ENCODE assay signal across 8 cellular contexts in the genomic region with DNA sequence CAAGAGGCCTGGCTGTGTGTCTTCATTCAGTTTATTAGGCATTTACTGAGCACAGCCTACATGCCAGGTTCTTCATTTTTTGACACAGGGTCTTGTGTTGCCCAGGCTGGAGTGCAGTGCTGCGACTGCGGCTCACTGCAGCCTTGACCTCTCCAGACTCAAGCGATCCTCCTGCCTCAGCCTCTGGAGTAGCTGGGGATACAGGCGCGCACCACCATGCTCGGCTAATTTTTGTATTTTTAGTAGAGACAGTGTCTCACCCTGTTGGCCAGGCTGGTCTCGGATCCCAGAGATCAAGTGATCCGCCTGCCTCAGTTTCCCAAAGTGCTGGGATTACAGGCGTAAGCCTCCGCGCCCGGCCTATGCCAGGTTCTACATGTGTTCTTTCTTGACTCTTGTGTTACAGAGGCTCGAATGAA. TPM values are rescaled to one million over a fixed set of nuclear protein-coding genes. Genes with fewer than 3 reads are reported as not detected.
DNase-seq lines count a peak whose midpoint lies in the region; ATAC-seq and TF ChIP-seq lines count a peak whose summit lies in the region.

No MANE protein-coding gene starts in this region.

- H3K36me3 ChIP-seq in HCT116 (ENCODE audit: control insufficient read depth in 1 of 2, insufficient read depth in 2 of 2, low read length in 2 of 2), result no peaks in the 10 kb centered on the region
- H3K36me3 ChIP-seq in iPS DF 6.9 (ENCODE audit: control insufficient read depth, insufficient read depth, low read length), result no peaks in the 10 kb centered on the region
- H3K36me3 ChIP-seq in smooth muscle cell (ENCODE audit: low read depth), result no peaks in the 10 kb centered on the region

- no peaks in the 10 kb centered on the region for H4K20me1 ChIP-seq in HCT116 (ENCODE audit: insufficient read depth)
- H4K20me1 ChIP-seq in smooth muscle cell (ENCODE audit: low read depth), result peaks cover 30% of the 10 kb centered on the region

- peak overlapping the region; percentile 95 for H3K4me3 Mint-ChIP-seq in activated CD8-positive, alpha-beta T cell treated with anti-CD3 and anti-CD28 coated beads for 36 hours

- intact Hi-C loops in HCT116 (cut with micrococcal nuclease), result no loop called here
- intact Hi-C loops in activated CD8-positive, alpha-beta T cell treated with anti-CD3 and anti-CD28 coated beads for 36 hours (cut with micrococcal nuclease), result no loop called here

- POLR2A ChIA-PET in HCT116 (lab: Charles Lee), result interaction anchor here (0.7 to 1.6 kb wide), 5 partner anchors 8 to 61 kb away, joined by 3 to 5 read pairs (median 4); no protein-coding TSS in a partner anchor
- POLR2A ChIA-PET in activated CD8-positive, alpha-beta T cell treated with anti-CD3 and anti-CD28 coated beads for 36 hours (lab: Charles Lee), result interaction anchor here (0.8 to 1.0 kb wide), 3 partner anchors 15 to 66 kb away, joined by 3 read pairs; no protein-coding TSS in a partner anchor

- H3K4me3 ChIP-seq in HCT116 (replicated peaks in 1 of 2; ENCODE audit: low read depth in 1 of 2, low read length in 2 of 2) (peak overlapping the region; percentile 77 to 95), iPS DF 6.9 (ENCODE audit: low read length) (peak overlapping the region; percentile 72; the same call in 1 of the 2 replicates), smooth muscle cell (peak overlapping the region; percentile 92)

- peak overlapping the region; percentile 81 for H3K27ac Mint-ChIP-seq in activated CD8-positive, alpha-beta T cell treated with anti-CD3 and anti-CD28 coated beads for 36 hours

- H3K9me3 Mint-ChIP-seq in activated CD8-positive, alpha-beta T cell treated with anti-CD3 and anti-CD28 coated beads for 36 hours, result no peaks in the 10 kb centered on the region

- no CpG with 5 or more reads among the region's 13 CpGs for WGBS in iPS DF 6.9 (ENCODE audit: insufficient coverage, insufficient read length)
- 63% methylated on average over 13 of the region's 13 CpGs for WGBS in smooth muscle cell (ENCODE audit: low lambda C conversion rate)

- H3K27ac ChIP-seq in HCT116 (ENCODE audit: low read depth, low read length) (peak overlapping the region; percentile 48; the same call in 1 of the 2 replicates), iPS DF 6.9 (ENCODE audit: low read length) (no peak overlapping the region), smooth muscle cell (ENCODE audit: low read depth) (peak overlapping the region; percentile 86)

- H2AFZ ChIP-seq in HCT116 (ENCODE audit: low read depth, low read length, poor library complexity, severe bottlenecking) (peak overlapping the region; percentile 84), smooth muscle cell (ENCODE audit: low read depth) (peak overlapping the region; percentile 95)

- RAD21 ChIA-PET in HCT116 (lab: Charles Lee; ENCODE audit: low non-redundant PET in 1 of 2, low total read pairs in 2 of 2, uncharacterized antibody in 2 of 2, unreplicated experiment in 2 of 2), result interaction anchor here in 1 of 2 experiments (0.8 kb wide), 1 partner anchor 93 kb away, joined by 3 read pairs; no protein-coding TSS in a partner anchor

- TSS peak; percentile 94 for BruUV-seq in HCT116 (replicated peaks; lab: Mats Ljungman, UMichigan)

- no peak for TF ChIP-seq POLR2A in HCT116 (IDR thresholded peaks at IDR 0.05; ENCODE audit: borderline replicate concordance, extremely low read depth, insufficient read depth, insufficient read length)

- H3K79me2 ChIP-seq in HCT116 (ENCODE audit: insufficient read depth, low read length) (peaks cover 35% of the 10 kb centered on the region), smooth muscle cell (ENCODE audit: low read depth) (peaks cover 36% of the 10 kb centered on the region)

- TF ChIP-seq CTCF in HCT116 (IDR thresholded peaks at IDR 0.05 in 2 of 3, conservative IDR thresholded peaks at IDR 0.05 in 1 of 3; ENCODE audit: borderline replicate concordance in 1 of 3, insufficient read depth in 1 of 3, low read depth in 2 of 3, low read length in 2 of 3) (no peak), smooth muscle cell (IDR thresholded peaks at IDR 0.05; ENCODE audit: borderline replicate concordance, insufficient read depth, poor library complexity, severe bottlenecking) (no peak)
- TF ChIP-seq CTCF in activated CD8-positive, alpha-beta T cell treated with anti-CD3 and anti-CD28 coated beads for 36 hours (IDR thresholded peaks at IDR 0.05), result no peak

- peaks cover 3% of the 10 kb centered on the region for H3K27me3 Mint-ChIP-seq in activated CD8-positive, alpha-beta T cell treated with anti-CD3 and anti-CD28 coated beads for 36 hours

- peaks cover 11 to 21% of the 10 kb centered on the region in 2 experiments for H3K4me1 ChIP-seq in HCT116 (ENCODE audit: control insufficient read depth in 1 of 2, insufficient read depth in 2 of 2, low read length in 2 of 2)
- H3K4me1 ChIP-seq in iPS DF 6.9 (ENCODE audit: control insufficient read depth, insufficient read depth, low read length), result no peaks in the 10 kb centered on the region
- H3K4me1 ChIP-seq in smooth muscle cell (ENCODE audit: low read depth), result peaks cover 17% of the 10 kb centered on the region

- no peaks in the 10 kb centered on the region for H3K9me3 ChIP-seq in HCT116 (ENCODE audit: control insufficient read depth in 1 of 2, insufficient read depth in 1 of 2, low read depth in 1 of 2, low read length in 2 of 2)
- H3K9me3 ChIP-seq in iPS DF 6.9 (ENCODE audit: control insufficient read depth, insufficient read depth, low read length), result no peaks in the 10 kb centered on the region
- H3K9me3 ChIP-seq in smooth muscle cell (replicated peaks; ENCODE audit: low read depth), result no peaks in the 10 kb centered on the region

- H3K9me2 ChIP-seq in HCT116 (ENCODE audit: insufficient read depth), result no peaks in the 10 kb centered on the region

- DNase-seq in HCT116 (ENCODE audit: low read depth, low spot score) (no peak), iPS DF 6.9 (ENCODE audit: low read depth, low spot score) (no peak), smooth muscle cell (lab: John Stamatoyannopoulos, UW; ENCODE audit: unreplicated experiment) (no peak), cerebellar cortex (ENCODE audit: low spot score) (no peak)
- DNase-seq in activated CD8-positive, alpha-beta T cell treated with anti-CD3 and anti-CD28 coated beads for 36 hours, result no peak
- DNase-seq in activated CD8-positive, alpha-beta memory T cell treated with anti-CD3 and anti-CD28 coated beads, Interleukin-2, amount 50 U/mL, for 48 hours, result no peak

- peaks cover 30% of the 10 kb centered on the region for H3K4me1 Mint-ChIP-seq in activated CD8-positive, alpha-beta T cell treated with anti-CD3 and anti-CD28 coated beads for 36 hours (ENCODE audit: low read depth)

- H3K4me2 ChIP-seq in HCT116 (ENCODE audit: low read length), result peak overlapping the region; percentile 90
- peak overlapping the region; percentile 97 for H3K4me2 ChIP-seq in smooth muscle cell

- TF ChIP-seq RAD21 in HCT116 (IDR thresholded peaks at IDR 0.05; ENCODE audit: low read depth), result no peak

- H3K27me3 ChIP-seq in HCT116 (ENCODE audit: insufficient read depth, low read length) (peaks cover 7% of the 10 kb centered on the region; the same call in 1 of the 2 replicates), iPS DF 6.9 (ENCODE audit: control insufficient read depth, insufficient read depth, low read length) (peaks cover 4% of the 10 kb centered on the region; the same call in 1 of the 2 replicates), smooth muscle cell (ENCODE audit: low read depth) (peaks cover 11% of the 10 kb centered on the region)

- CTCF ChIA-PET in HCT116 (lab: Charles Lee), result no interaction called here
- CTCF ChIA-PET in activated CD8-positive, alpha-beta T cell treated with anti-CD3 and anti-CD28 coated beads for 36 hours (lab: Charles Lee), result interaction anchor here (1.1 kb wide), 1 partner anchor 241 kb away, joined by 3 read pairs; no protein-coding TSS in a partner anchor

- H3K36me3 Mint-ChIP-seq in activated CD8-positive, alpha-beta T cell treated with anti-CD3 and anti-CD28 coated beads for 36 hours (ENCODE audit: low read depth), result peaks cover 2% of the 10 kb centered on the region

- H3F3A ChIP-seq in smooth muscle cell (ENCODE audit: low read depth), result no peaks in the 10 kb centered on the region

- H3K9ac ChIP-seq in HCT116 (ENCODE audit: low read length) (peak overlapping the region; percentile 79), smooth muscle cell (ENCODE audit: low read depth) (peak overlapping the region; percentile 88)

- no peak for ATAC-seq in HCT116
- no peak for ATAC-seq in activated CD8-positive, alpha-beta T cell treated with anti-CD3 and anti-CD28 coated beads for 36 hours
- ATAC-seq in HG03342 (IDR thresholded peaks at IDR 0.05; ENCODE audit: unreplicated experiment), result no peak
- no peak for ATAC-seq in GM21576 (IDR thresholded peaks at IDR 0.05; ENCODE audit: unreplicated experiment)

TF ChIP-seq in HCT116, 20 proteins besides CTCF, POLR2A, EP300 and RAD21 (continues in another document):
- TF ChIP-seq YY1 (IDR thresholded peaks at IDR 0.05; ENCODE audit: extremely low read depth, insufficient replicate concordance, low read depth, low read length) (no peak), SRF (IDR thresholded peaks at IDR 0.05; ENCODE audit: low read depth) (no peak), ELF1 (IDR thresholded peaks at IDR 0.05; ENCODE audit: borderline replicate concordance, low read depth) (no peak), EZH2 (IDR thresholded peaks at IDR 0.05) (no peak), SP1 (IDR thresholded peaks at IDR 0.05; ENCODE audit: low read depth) (no peak), ZNF274 (IDR thresholded peaks at IDR 0.05; ENCODE audit: low read depth, low read length) (no peak)
- TF ChIP-seq, protein P1, sequence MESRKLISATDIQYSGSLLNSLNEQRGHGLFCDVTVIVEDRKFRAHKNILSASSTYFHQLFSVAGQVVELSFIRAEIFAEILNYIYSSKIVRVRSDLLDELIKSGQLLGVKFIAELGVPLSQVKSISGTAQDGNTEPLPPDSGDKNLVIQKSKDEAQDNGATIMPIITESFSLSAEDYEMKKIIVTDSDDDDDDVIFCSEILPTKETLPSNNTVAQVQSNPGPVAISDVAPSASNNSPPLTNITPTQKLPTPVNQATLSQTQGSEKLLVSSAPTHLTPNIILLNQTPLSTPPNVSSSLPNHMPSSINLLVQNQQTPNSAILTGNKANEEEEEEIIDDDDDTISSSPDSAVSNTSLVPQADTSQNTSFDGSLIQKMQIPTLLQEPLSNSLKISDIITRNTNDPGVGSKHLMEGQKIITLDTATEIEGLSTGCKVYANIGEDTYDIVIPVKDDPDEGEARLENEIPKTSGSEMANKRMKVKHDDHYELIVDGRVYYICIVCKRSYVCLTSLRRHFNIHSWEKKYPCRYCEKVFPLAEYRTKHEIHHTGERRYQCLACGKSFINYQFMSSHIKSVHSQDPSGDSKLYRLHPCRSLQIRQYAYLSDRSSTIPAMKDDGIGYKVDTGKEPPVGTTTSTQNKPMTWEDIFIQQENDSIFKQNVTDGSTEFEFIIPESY (IDR thresholded peaks at IDR 0.05; ENCODE audit: extremely low read depth, insufficient replicate concordance, low read length), result no peak

RNA-seq across cellular contexts. Expression of gene ATRN, which starts 0.6 kb away (rescaled TPM):
- total RNA-seq in HCT116 (2021; ENCODE audit: unreplicated experiment) (24.4 TPM), smooth muscle cell (44.0 and 47.3 TPM in 2 replicates)
- polyA plus RNA-seq in HCT116 (2012), result 17.5 and 17.9 TPM in 2 replicates
- 1 to 10 TPM; 8.2 to 8.6 TPM for total RNA-seq in activated CD8-positive, alpha-beta T cell treated with anti-CD3 and anti-CD28 coated beads for 36 hours
- polyA plus RNA-seq in smooth muscle cell, result 14.0 and 17.9 TPM in 2 replicates
